In the genomic region with DNA sequence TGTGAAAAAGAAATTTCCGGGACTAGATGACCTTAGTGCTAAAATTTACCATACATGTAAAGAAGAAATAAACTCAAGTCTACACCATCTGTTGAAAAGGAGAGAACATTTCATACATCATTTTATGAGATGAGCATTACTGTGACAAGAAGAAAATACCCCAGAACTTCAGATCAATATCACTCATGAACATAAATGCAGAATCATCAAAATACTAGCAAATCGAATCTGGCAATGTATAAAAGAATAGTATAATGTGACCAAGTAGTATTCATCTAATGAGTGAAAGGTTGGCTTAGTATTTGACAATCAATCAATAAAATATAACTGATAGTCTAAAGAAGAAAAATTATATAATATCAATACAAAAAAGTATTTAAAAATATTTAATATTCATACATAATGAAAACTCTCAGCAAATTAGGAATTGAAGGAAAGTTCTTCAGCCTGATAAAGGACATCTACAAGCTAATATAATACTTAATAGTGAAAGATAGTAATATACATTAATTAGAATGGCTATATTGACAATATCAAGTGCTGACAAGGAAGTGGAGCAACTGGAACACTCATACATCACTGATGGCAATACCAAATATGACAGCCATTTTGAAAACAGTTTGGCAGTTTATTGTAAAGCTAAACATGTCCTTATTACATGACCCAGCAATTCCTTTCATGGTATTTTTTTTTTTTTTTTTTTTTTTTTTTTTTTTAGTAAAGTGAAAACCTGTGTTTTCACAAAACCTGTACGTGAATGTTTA, we compare ENCODE assay signal across 23 cellular contexts.
"Had no signal": no experiment of that assay in that cellular context is flagged by ENCODE, and none has a peak within 500 bp of the region (broad histone marks: within the 10 kb centered on the region; RNA-seq: fewer than 3 reads in every experiment).

No MANE protein-coding gene starts in this region.

- H3K4me1 ChIP-seq: colonic mucosa, esophagus muscularis mucosa, foreskin keratinocyte, gastroesophageal sphincter, heart right ventricle, left lung, lower lobe of right lung had no signal

- H3K27ac ChIP-seq: colonic mucosa, esophagus muscularis mucosa, foreskin keratinocyte, gastroesophageal sphincter, heart right ventricle, left lung, lower lobe of right lung had no signal

- DNase-seq: colonic mucosa; cortex of kidney; effector CD8-positive, alpha-beta T cell; foreskin keratinocyte; glutamatergic neuron; head of caudate nucleus; heart right ventricle; hippocampal formation; left cardiac atrium; left lung; left ventricle myocardium superior; lower lobe of right lung; mesenchymal stem cell; mucosa of descending colon; naive B cell had no signal

- H3K27me3 Mint-ChIP-seq: dendritic cell treated with granulocyte-macrophage colony-stimulating factor and Interleukin-4, amounts not matched to agents 40 ng/mL and 50 ng/mL, for 4 days had no signal

- H3K9me3 ChIP-seq: colonic mucosa had no signal

- FAIRE-seq: endothelial cell of umbilical vein, frontal cortex, islet of Langerhans, keratinocyte had no signal

- H3K4me3 ChIP-seq: colonic mucosa, esophagus muscularis mucosa, gastroesophageal sphincter, heart right ventricle, left lung, lower lobe of right lung, mucosa of descending colon had no signal

- H3K27me3 ChIP-seq: colonic mucosa, esophagus muscularis mucosa, foreskin keratinocyte, gastroesophageal sphincter, heart right ventricle, left lung had no signal

- H3K27ac Mint-ChIP-seq: dendritic cell treated with granulocyte-macrophage colony-stimulating factor and Interleukin-4, amounts not matched to agents 40 ng/mL and 50 ng/mL, for 4 days; mesothelial cell of epicardium had no signal

- H3K4me3 Mint-ChIP-seq: dendritic cell treated with granulocyte-macrophage colony-stimulating factor and Interleukin-4, amounts not matched to agents 40 ng/mL and 50 ng/mL, for 4 days; mesothelial cell of epicardium; naive B cell had no signal

- H3K36me3 ChIP-seq: colonic mucosa, esophagus muscularis mucosa, gastroesophageal sphincter, heart right ventricle, left lung, lower lobe of right lung had no signal

- ATAC-seq: foreskin keratinocyte, gastroesophageal sphincter, heart right ventricle, left cardiac atrium, left lung, left ventricle myocardium superior, lower lobe of right lung, mucosa of descending colon had no signal

- H3K4me1 Mint-ChIP-seq: naive B cell had no signal
